ENCODE assay signal across 9 cellular contexts in the genomic region with DNA sequence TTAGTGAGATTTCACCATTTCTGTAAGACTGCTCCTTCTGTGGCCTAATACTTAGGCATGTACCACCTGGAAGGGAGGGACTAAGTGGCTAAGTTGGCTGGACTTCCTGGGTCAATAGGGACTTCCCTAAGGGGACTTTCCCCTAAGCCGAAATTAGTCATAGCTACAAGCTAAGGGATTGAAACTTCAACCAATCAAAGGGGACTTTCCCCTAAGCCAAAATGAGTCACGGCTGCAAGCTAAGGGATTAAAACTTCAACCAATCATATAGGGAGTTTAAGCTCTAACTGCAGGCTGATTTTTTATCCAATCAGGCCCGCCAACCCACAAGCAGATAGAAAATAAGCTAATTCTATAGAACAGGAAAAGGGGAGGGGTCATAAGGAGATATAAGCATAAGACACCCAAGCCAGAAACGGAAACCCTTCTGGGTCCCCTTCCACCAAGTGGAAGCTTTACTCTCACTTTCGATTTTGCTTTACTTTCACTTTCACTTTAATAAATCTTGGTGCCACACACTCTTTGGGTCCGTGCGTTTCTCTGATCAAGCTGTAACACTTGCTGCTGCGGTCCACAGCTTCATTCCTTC.
A peak's percentile ranks its signal among the peaks of the same experiment; 100 is the strongest.
DNase-seq lines count a peak whose midpoint lies in the region; ATAC-seq and TF ChIP-seq lines count a peak whose summit lies in the region.
"Had no signal": no experiment of that assay in that cellular context is flagged by ENCODE, and none has a peak within 500 bp of the region (broad histone marks: within the 10 kb centered on the region; RNA-seq: fewer than 3 reads in every experiment).

No MANE protein-coding gene starts in this region.

- in situ Hi-C loops in GM23248 (cut with MboI): no loop called here

- no peak overlapping the region for H3K4ac ChIP-seq in H9 (ENCODE audit: low read depth, low read length)

- H3K9ac ChIP-seq in H9 (ENCODE audit: extremely low read depth, insufficient read length, low read length) (no peak overlapping the region), GM23248 (no peak overlapping the region)

- H2BK120ac ChIP-seq in H9 (ENCODE audit: low read depth, low read length, poor library complexity, severe bottlenecking): no peak overlapping the region

- H3T11ph ChIP-seq in H9 (ENCODE audit: low read length): no peak overlapping the region

- H3K9me2 ChIP-seq in GM23248 (ENCODE audit: insufficient read depth): no peaks in the 10 kb centered on the region

- no peak overlapping the region for H3K27ac Mint-ChIP-seq in H9
- H3K27ac Mint-ChIP-seq: activated naive CD4-positive, alpha-beta T cell treated with anti-CD3 and anti-CD28 coated beads, Interleukin-2, amount 50 U/mL, for 72 hours had no signal

- no peak overlapping the region for H3K56ac ChIP-seq in H9 (ENCODE audit: insufficient read length, low read depth, low read length)

- no peaks in the 10 kb centered on the region for H3K23me2 ChIP-seq in H9 (ENCODE audit: insufficient read length, low read depth, low read length, poor library complexity, severe bottlenecking)

- no peak overlapping the region for H4K8ac ChIP-seq in H9 (replicated peaks; ENCODE audit: insufficient read length, low read depth, low read length)

- no peak overlapping the region for H3K23ac ChIP-seq in H9 (ENCODE audit: insufficient read length, low read depth, low read length)

- H3K4me3 ChIP-seq in effector memory CD4-positive, alpha-beta T cell (ENCODE audit: insufficient read depth, low read depth, low read length, poor library complexity, severe bottlenecking): no peak overlapping the region
- H3K4me3 ChIP-seq in GM23248: no peak overlapping the region

- H2BK20ac ChIP-seq in H9 (ENCODE audit: low read depth, low read length, poor library complexity, severe bottlenecking): no peak overlapping the region

- no peaks in the 10 kb centered on the region for H3K27me3 Mint-ChIP-seq in H9 (ENCODE audit: low read depth)

- no peaks in the 10 kb centered on the region for H3K79me1 ChIP-seq in H9 (ENCODE audit: insufficient read depth, low read depth, low read length, poor library complexity, severe bottlenecking)

- H3K27ac ChIP-seq in effector memory CD4-positive, alpha-beta T cell (ENCODE audit: insufficient read depth, low read length, poor library complexity, severe bottlenecking): peak overlapping the region; percentile 37
- H3K27ac ChIP-seq in H9 (ENCODE audit: insufficient read length, low read depth, low read length) (no peak overlapping the region), GM23248 (no peak overlapping the region)

- H2AK5ac ChIP-seq in H9 (ENCODE audit: insufficient read length, low read length): no peak overlapping the region

- no peak overlapping the region for H4K5ac ChIP-seq in H9 (ENCODE audit: insufficient read length, low read depth, low read length)

- no peak overlapping the region for H3K4me3 Mint-ChIP-seq in H9

- no peaks in the 10 kb centered on the region for H3K79me2 ChIP-seq in H9 (ENCODE audit: insufficient read depth, low read length)
- H3K79me2 ChIP-seq in GM23248 (ENCODE audit: insufficient read depth): no peaks in the 10 kb centered on the region

- peak; percentile 5 to 8 (median 7) for DNase-seq in effector memory CD4-positive, alpha-beta T cell
- DNase-seq in H9 (no peak), NCI-H446 (lab: John Stamatoyannopoulos, UW) (no peak), GM23248 (no peak), COLO668 (lab: John Stamatoyannopoulos, UW; ENCODE audit: unreplicated experiment) (no peak)

- no peak overlapping the region for H3K14ac ChIP-seq in H9 (ENCODE audit: insufficient read depth, low read length)

- peaks cover 19 to 23% of the 10 kb centered on the region in 2 experiments for H3K4me1 Mint-ChIP-seq in H9

- H4K20me1 ChIP-seq in H9 (ENCODE audit: control insufficient read depth, insufficient read depth, insufficient read length): no peaks in the 10 kb centered on the region
- H4K20me1 ChIP-seq in GM23248 (ENCODE audit: insufficient read depth): no peaks in the 10 kb centered on the region

- no peak overlapping the region for H2BK12ac ChIP-seq in H9 (ENCODE audit: insufficient read length, low read depth, low read length)

- no peak overlapping the region for H2BK15ac ChIP-seq in H9 (ENCODE audit: low read depth, low read length)

- H3K36me3 ChIP-seq in effector memory CD4-positive, alpha-beta T cell (ENCODE audit: control insufficient read depth, insufficient read depth, low read length): no peaks in the 10 kb centered on the region
- no peaks in the 10 kb centered on the region for H3K36me3 ChIP-seq in GM23248 (ENCODE audit: low read depth)

- peaks cover 3 to 9% (median 6%) of the 10 kb centered on the region in 3 experiments for H3K36me3 Mint-ChIP-seq in H9 (ENCODE audit: insufficient read depth in 1 of 3, low read depth in 3 of 3)
- H3K36me3 Mint-ChIP-seq: activated naive CD4-positive, alpha-beta T cell treated with anti-CD3 and anti-CD28 coated beads, Interleukin-2, amount 50 U/mL, for 72 hours had no signal

- H3K9me3 Mint-ChIP-seq in H9: peaks cover 0 to 4% of the 10 kb centered on the region in 2 experiments; a peak in 2 of 5 replicates
- H3K9me3 Mint-ChIP-seq: activated naive CD4-positive, alpha-beta T cell treated with anti-CD3 and anti-CD28 coated beads, Interleukin-2, amount 50 U/mL, for 72 hours had no signal

- no CpG with 5 or more reads among the region's 8 CpGs for WGBS in H9 (ENCODE audit: extremely low coverage, insufficient read length, low lambda C conversion rate)
- 22 to 51% methylated on average over 7 to 8 of the region's 8 CpGs for WGBS in GM23248 (ENCODE audit: low coverage in 1 of 2, low lambda C conversion rate in 2 of 2, missing lambda C conversion rate in 2 of 2), 2 experiments

- H2AFZ ChIP-seq in H9 (ENCODE audit: low read length) (no peak overlapping the region), GM23248 (no peak overlapping the region)

- no peak for TF ChIP-seq CTCF in H9 (conservative IDR thresholded peaks at IDR 0.05)

- H3K27me3 ChIP-seq in effector memory CD4-positive, alpha-beta T cell (replicated peaks; ENCODE audit: control insufficient read depth, insufficient read depth, low read length, poor library complexity, severe bottlenecking): no peaks in the 10 kb centered on the region
- no peaks in the 10 kb centered on the region for H3K27me3 ChIP-seq in H9 (ENCODE audit: insufficient read depth, low read length)
- H3K27me3 ChIP-seq in GM23248 (replicated peaks; ENCODE audit: insufficient read depth): no peaks in the 10 kb centered on the region

- no peaks in the 10 kb centered on the region for H3F3A ChIP-seq in GM23248 (ENCODE audit: insufficient read depth)

- no peak overlapping the region for H4K91ac ChIP-seq in H9 (ENCODE audit: insufficient read length, low read depth, low read length)

- H3K4me2 ChIP-seq in H9 (ENCODE audit: insufficient read depth, insufficient read length, low read length): no peak overlapping the region
- no peak overlapping the region for H3K4me2 ChIP-seq in GM23248 (ENCODE audit: unreplicated experiment)

- no peaks in the 10 kb centered on the region for H3K9me3 ChIP-seq in effector memory CD4-positive, alpha-beta T cell (ENCODE audit: control insufficient read depth, low read length)
- no peaks in the 10 kb centered on the region for H3K9me3 ChIP-seq in H9 (ENCODE audit: control insufficient read depth, low read depth, low read length)
- no peaks in the 10 kb centered on the region for H3K9me3 ChIP-seq in GM23248 (ENCODE audit: low read depth)

- ATAC-seq in GM18511 (IDR thresholded peaks at IDR 0.05; ENCODE audit: unreplicated experiment) (peak; percentile 82), GM21529 (IDR thresholded peaks at IDR 0.05; ENCODE audit: unreplicated experiment) (peak; percentile 80), HG03571 (IDR thresholded peaks at IDR 0.05; ENCODE audit: unreplicated experiment) (peak; percentile 67)

- H3K18ac ChIP-seq in H9 (ENCODE audit: insufficient read length, low read depth, low read length): no peak overlapping the region

- no peaks in the 10 kb centered on the region for H3K4me1 ChIP-seq in effector memory CD4-positive, alpha-beta T cell (ENCODE audit: control insufficient read depth, insufficient read depth, low read length, poor library complexity, severe bottlenecking)
- peaks cover 7% of the 10 kb centered on the region; the same call in 1 of the 2 replicates for H3K4me1 ChIP-seq in H9 (ENCODE audit: insufficient read depth, low read length)
- H3K4me1 ChIP-seq in GM23248 (ENCODE audit: insufficient read depth): no peaks in the 10 kb centered on the region

- H2BK5ac ChIP-seq in H9 (ENCODE audit: insufficient read length, low read length): no peak overlapping the region

Comparison
In these comparisons a context has a peak if more than half of its experiments do, and no peak if none do; other contexts are left out.
1. DNase-seq: peak in effector memory CD4-positive, alpha-beta T cell (3 of 3); none in H9 (single experiment), NCI-H446 (0 of 2), GM23248 (single experiment) and COLO668 (single experiment).
2. Peak in every context shown above with its lines, with median percentiles within 50 percentile points of each other: ATAC-seq.